Comparison of ENCODE assay signal across 1 cellular context in genomic region chr21:45309069-45309521, GRCh38.
TF ChIP-seq lines count a peak whose summit lies in the region.

No MANE protein-coding gene starts in this region.

TF ChIP-seq in K562, 482 proteins besides CTCF, POLR2A, EP300 and RAD21 (continued from another document):
- TF ChIP-seq ZBTB40 (IDR thresholded peaks at IDR 0.05) (no peak), ZBTB40 (CRISPR knock-in tag; IDR thresholded peaks at IDR 0.05) (no peak), FOXK1 (CRISPR knock-in tag; IDR thresholded peaks at IDR 0.05; ENCODE audit: borderline replicate concordance) (no peak)
TF ChIP-seq in K562: peak in this region for 36.
